In the genomic region with DNA sequence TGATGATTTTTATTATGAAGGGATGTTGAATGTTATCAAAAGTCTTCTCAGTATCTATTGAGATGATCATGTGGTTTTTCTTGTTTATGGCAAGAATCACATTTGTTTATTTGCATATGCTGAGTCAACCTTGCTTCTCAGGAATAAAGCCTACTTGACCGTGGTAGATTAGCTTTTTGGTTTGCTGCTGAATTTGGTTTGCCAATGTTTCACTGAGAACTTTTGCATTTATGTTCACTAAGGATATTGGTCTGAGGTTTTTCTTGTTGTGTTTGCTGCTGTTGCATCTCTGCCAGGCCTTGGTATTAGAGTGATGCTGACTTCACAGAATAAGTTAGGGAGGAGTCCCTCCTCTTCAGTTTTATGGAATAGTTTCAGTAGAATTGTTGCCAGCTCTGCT, we compare ENCODE assay signal across 28 cellular contexts. TPM values are rescaled to one million over a fixed set of nuclear protein-coding genes. Genes with fewer than 3 reads are reported as not detected.
"Had no signal": no experiment of that assay in that cellular context is flagged by ENCODE, and none has a peak within 500 bp of the region (broad histone marks: within the 10 kb centered on the region; RNA-seq: fewer than 3 reads in every experiment).

No MANE protein-coding gene starts in this region.

- H3K4me3 ChIP-seq: K562 had no signal

- H3K27ac ChIP-seq: HL-60, KMS-11 had no signal

- FAIRE-seq: HTR-8/SVneo, K562, RCC 7860 had no signal

- DNase-seq: Kasumi-1, NCI-H1092, NCI-H1105 treated with DMSO at 0.1 percent for 48 hours, NCI-H1417 treated with DMSO at 0.1 percent for 48 hours, NCI-H146, NCI-H1694 treated with DMSO at 0.1 percent for 48 hours, NCI-H1930, NCI-H2081, NCI-H2107, NCI-H446, NCI-H510A, NCI-H524 treated with DMSO at 0.1 percent for 48 hours, NCI-H69, NCI-H774, Right ventricle myocardium superior, RPMI8226, SIG-M5, SK-N-SH, SW 1271, T-cell had no signal

- H3K9me3 ChIP-seq: SK-N-SH had no signal

- ATAC-seq: K562, T-cell had no signal

RNA-seq across cellular contexts. Expression of a gene that starts 24.3 kb away (rescaled TPM):
- total RNA-seq: SK-MEL-5 had no signal
- polyA plus RNA-seq: IgD-negative memory B cell, K562, SK-N-SH had no signal

RNA-seq across cellular contexts. Expression of a gene that starts 29.6 kb away (rescaled TPM):
- total RNA-seq: K562, M059J, Right ventricle myocardium superior, SK-MEL-5, T-cell had no signal
- polyA plus RNA-seq: IgD-negative memory B cell, K562, SK-N-SH had no signal
